In the genomic region with DNA sequence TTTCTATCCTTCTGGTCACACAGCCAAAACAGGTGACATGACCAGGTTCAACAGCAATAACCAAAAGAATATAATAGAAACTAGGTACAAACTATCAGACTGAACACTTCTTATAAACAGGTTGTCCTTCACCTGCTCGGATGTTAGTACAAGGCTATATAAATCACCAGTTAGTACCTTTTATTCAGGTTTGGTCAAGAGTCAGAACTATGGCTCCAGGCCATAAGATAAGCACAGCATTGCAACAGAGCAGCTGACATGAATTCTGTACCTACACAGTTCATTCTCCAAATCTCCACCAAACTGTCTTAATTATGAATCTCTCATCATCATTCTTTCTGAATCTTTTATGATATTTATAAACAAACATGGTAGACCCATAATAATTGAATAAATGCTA, we compare ENCODE assay signal across 33 cellular contexts.
"Had no signal": no experiment of that assay in that cellular context is flagged by ENCODE, and none has a peak within 500 bp of the region (broad histone marks: within the 10 kb centered on the region; RNA-seq: fewer than 3 reads in every experiment).

No MANE protein-coding gene starts in this region.

- H3K27ac ChIP-seq: adrenal gland, cardiac muscle cell, VCaP had no signal

- H3K27me3 ChIP-seq: adrenal gland, cardiac muscle cell had no signal

- ATAC-seq: activated CD8-positive, alpha-beta T cell treated with anti-CD3 and anti-CD28 coated beads for 36 hours; activated naive CD4-positive, alpha-beta T cell treated with anti-CD3 and anti-CD28 coated beads, Interleukin-2, amount 50 U/mL, for 72 hours; activated T-cell treated with anti-CD3 and anti-CD28 coated beads, Interleukin-2, amount 50 U/mL, for 4 hours; activated T-cell treated with anti-CD3 and anti-CD28 coated beads, Interleukin-2, amount 50 U/mL, for 72 hours; activated T-helper 17 cell treated with anti-CD3 and anti-CD28 coated beads, Interleukin-2, amount 50 U/mL, for 72 hours; T-cell; T-helper 17 cell had no signal

- DNase-seq: activated B cell treated with CpG ODN at 0.5 μM for 24 hours; activated CD4-positive, alpha-beta memory T cell treated with anti-CD3 and anti-CD28 coated beads for 36 hours; activated CD4-positive, alpha-beta T cell treated with anti-CD3 and anti-CD28 coated beads for 4 hours; activated CD4-positive, alpha-beta T cell treated with anti-CD3 and anti-CD28 coated beads, Interleukin-2, amount 10 ng/mL, durations not matched to agents 24 days and 14 days; activated CD4-positive, alpha-beta T cell treated with anti-CD3 and anti-CD28 coated beads, Interleukin-2, amount 50 U/mL, for 1 hour; activated CD4-positive, alpha-beta T cell treated with anti-CD3 and anti-CD28 coated beads, Interleukin-2, amount 50 U/mL, for 4 hours; activated CD4-positive, CD25-positive, alpha-beta regulatory T cell treated with anti-CD3 and anti-CD28 coated beads, Interleukin-2, amount 50 U/mL, for 72 hours; activated CD8-positive, alpha-beta memory T cell treated with anti-CD3 and anti-CD28 coated beads, Interleukin-2, amount 50 U/mL, for 4 hours; activated CD8-positive, alpha-beta T cell treated with anti-CD3 and anti-CD28 coated beads for 36 hours; activated effector memory CD4-positive, alpha-beta T cell treated with anti-CD3 and anti-CD28 coated beads, Interleukin-2, amount 50 U/mL, for 16 hours; activated gamma-delta T cell treated with Interleukin-2 at 50 U/mL for 16 hours; activated naive CD4-positive, alpha-beta T cell; activated naive CD4-positive, alpha-beta T cell treated with anti-CD3 and anti-CD28 coated beads for 36 hours; activated naive CD4-positive, alpha-beta T cell treated with anti-CD3 and anti-CD28 coated beads, Interleukin-2, amount 50 U/mL, for 16 hours; activated naive CD8-positive, alpha-beta T cell treated with anti-CD3 and anti-CD28 coated beads for 36 hours; activated T-cell treated with anti-CD3 and anti-CD28 coated beads for 4 hours; activated T-cell treated with anti-CD3 and anti-CD28 coated beads, Interleukin-2, amount 50 U/mL, for 1 hour; activated T-cell treated with anti-CD3 and anti-CD28 coated beads, Interleukin-2, amount 50 U/mL, for 4 hours; activated T-cell treated with anti-CD3 and anti-CD28 coated beads, Interleukin-2, amount 50 U/mL, for 72 hours; adrenal gland; amniotic stem cell; aorta; caudate nucleus; cerebellar nuclear complex; T-cell; T-helper 17 cell had no signal

- FAIRE-seq: astrocyte, bronchial epithelial cell, TTC549 had no signal

- H3K4me1 ChIP-seq: adrenal gland had no signal

- H3K36me3 ChIP-seq: adrenal gland, cardiac muscle cell had no signal

- H3K4me3 ChIP-seq: adrenal gland, cardiac muscle cell had no signal

- H3K9me3 ChIP-seq: adrenal gland had no signal
